Comparison of ENCODE assay signal across 8 cellular contexts in genomic region chr16:14070877-14071575, GRCh38. TPM values are rescaled to one million over a fixed set of nuclear protein-coding genes. Genes with fewer than 3 reads are reported as not detected.
DNase-seq lines count a peak whose midpoint lies in the region; ATAC-seq and TF ChIP-seq lines count a peak whose summit lies in the region.

A gene with protein sequence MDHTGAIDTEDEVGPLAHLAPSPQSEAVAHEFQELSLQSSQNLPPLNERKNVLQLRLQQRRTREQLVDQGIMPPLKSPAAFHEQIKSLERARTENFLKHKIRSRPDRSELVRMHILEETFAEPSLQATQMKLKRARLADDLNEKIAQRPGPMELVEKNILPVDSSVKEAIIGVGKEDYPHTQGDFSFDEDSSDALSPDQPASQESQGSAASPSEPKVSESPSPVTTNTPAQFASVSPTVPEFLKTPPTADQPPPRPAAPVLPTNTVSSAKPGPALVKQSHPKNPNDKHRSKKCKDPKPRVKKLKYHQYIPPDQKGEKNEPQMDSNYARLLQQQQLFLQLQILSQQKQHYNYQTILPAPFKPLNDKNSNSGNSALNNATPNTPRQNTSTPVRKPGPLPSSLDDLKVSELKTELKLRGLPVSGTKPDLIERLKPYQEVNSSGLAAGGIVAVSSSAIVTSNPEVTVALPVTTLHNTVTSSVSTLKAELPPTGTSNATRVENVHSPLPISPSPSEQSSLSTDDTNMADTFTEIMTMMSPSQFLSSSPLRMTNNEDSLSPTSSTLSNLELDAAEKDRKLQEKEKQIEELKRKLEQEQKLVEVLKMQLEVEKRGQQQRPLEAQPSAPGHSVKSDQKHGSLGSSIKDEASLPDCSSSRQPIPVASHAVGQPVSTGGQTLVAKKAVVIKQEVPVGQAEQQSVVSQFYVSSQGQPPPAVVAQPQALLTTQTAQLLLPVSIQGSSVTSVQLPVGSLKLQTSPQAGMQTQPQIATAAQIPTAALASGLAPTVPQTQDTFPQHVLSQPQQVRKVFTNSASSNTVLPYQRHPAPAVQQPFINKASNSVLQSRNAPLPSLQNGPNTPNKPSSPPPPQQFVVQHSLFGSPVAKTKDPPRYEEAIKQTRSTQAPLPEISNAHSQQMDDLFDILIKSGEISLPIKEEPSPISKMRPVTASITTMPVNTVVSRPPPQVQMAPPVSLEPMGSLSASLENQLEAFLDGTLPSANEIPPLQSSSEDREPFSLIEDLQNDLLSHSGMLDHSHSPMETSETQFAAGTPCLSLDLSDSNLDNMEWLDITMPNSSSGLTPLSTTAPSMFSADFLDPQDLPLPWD (plus strand): TSS chr16:14071319. CDS start chr16:14140607, 69,288 bp downstream.

- H3K36me3 Mint-ChIP-seq in mesothelial cell of epicardium, result no peaks in the 10 kb centered on the region

- peak; percentile 83 for ATAC-seq in GM19324 (IDR thresholded peaks at IDR 0.05; ENCODE audit: low FRiP score, unreplicated experiment)
- peak; percentile 64 for ATAC-seq in HG03457 (IDR thresholded peaks at IDR 0.05; ENCODE audit: unreplicated experiment)

- in situ Hi-C loops in endometrial microvascular endothelial cells (cut with HindIII; ENCODE audit: inconsistent ontology term, low pct_unique_long_range_greater_than_20kb, low sequenced_read_pairs), result no loop called here

- peak within 1 kb of the TSS; percentile 90 for H3K4me3 Mint-ChIP-seq in mesothelial cell of epicardium

- no peaks in the 10 kb centered on the region for H3K27me3 Mint-ChIP-seq in mesothelial cell of epicardium (ENCODE audit: low read depth)

- H3K9me3 Mint-ChIP-seq in mesothelial cell of epicardium, result no peaks in the 10 kb centered on the region

- peak in 12 of 14 donors; percentile 9 to 77 (median 44) for DNase-seq in C1 segment of cervical spinal cord (lab: John Stamatoyannopoulos, UW)
- DNase-seq in NOMO-1 (lab: John Stamatoyannopoulos, UW; ENCODE audit: unreplicated experiment in 2 of 2), result peak; percentile 30 to 60
- DNase-seq in activated CD8-positive, alpha-beta memory T cell treated with anti-CD3 and anti-CD28 coated beads, Interleukin-2, amount 50 U/mL, for 4 hours, result peak; percentile 81
- DNase-seq in mesothelial cell of epicardium (ENCODE audit: low spot score in 2 of 2, unreplicated experiment in 2 of 2), result peak; percentile 88 to 89
- DNase-seq in stimulated activated CD8-positive, alpha-beta memory T cell treated with anti-CD3 and anti-CD28 coated beads, Interleukin-15, amount 100 ng/mL, for 48 hours (ENCODE audit: low read depth in 2 of 2), result peak; percentile 62 to 63

- H3K4me1 Mint-ChIP-seq in mesothelial cell of epicardium, result peaks cover 27% of the 10 kb centered on the region

- H3K27ac Mint-ChIP-seq in mesothelial cell of epicardium, result peak within 1 kb of the TSS; percentile 94

- no peak for TF ChIP-seq CTCF in mesothelial cell of epicardium (IDR thresholded peaks at IDR 0.05; ENCODE audit: unreplicated experiment)

RNA-seq across cellular contexts. Expression of the gene that starts here (rescaled TPM):
- total RNA-seq in endometrial microvascular endothelial cells (ENCODE audit: inconsistent ontology term) (16.6 TPM), mesothelial cell of epicardium (74.7 to 77.5 TPM (median 75.6 TPM) in 3 replicates)

Comparison
In these comparisons a context has a peak if more than half of its experiments do, and no peak if none do; other contexts are left out.
1. Peak in every context shown above with its lines: DNase-seq and ATAC-seq.